In genomic region chr7:22400150-22400814, GRCh38 we compare ENCODE assay signal across 23 cellular contexts. TPM values are rescaled to one million over a fixed set of nuclear protein-coding genes. Genes with fewer than 3 reads are reported as not detected.
A peak's percentile ranks its signal among the peaks of the same experiment; 100 is the strongest.
DNase-seq lines count a peak whose midpoint lies in the region; ATAC-seq, FAIRE-seq and TF ChIP-seq lines count a peak whose summit lies in the region.
"Had no signal": no experiment of that assay in that cellular context is flagged by ENCODE, and none has a peak within 500 bp of the region (broad histone marks: within the 10 kb centered on the region; RNA-seq: fewer than 3 reads in every experiment).

No MANE protein-coding gene starts in this region.

- H3K36me3 ChIP-seq in HepG2 (replicated peaks in 1 of 2; ENCODE audit: control insufficient read depth in 1 of 2, insufficient read depth in 2 of 2, low read length in 2 of 2) (no peaks in the 10 kb centered on the region), right lobe of liver (no peaks in the 10 kb centered on the region), neuronal stem cell (replicated peaks in 1 of 2; ENCODE audit: control insufficient read depth in 2 of 2, insufficient read depth in 2 of 2, low read length in 2 of 2) (no peaks in the 10 kb centered on the region), spleen (no peaks in the 10 kb centered on the region)

- H2BK12ac ChIP-seq in neuronal stem cell (ENCODE audit: low read length): no peak overlapping the region

- no peaks in the 10 kb centered on the region for H3K79me2 ChIP-seq in HepG2 (ENCODE audit: insufficient read depth, low read length)

- no peak overlapping the region for H3K27ac ChIP-seq in HepG2 (ENCODE audit: extremely low read length, insufficient read depth, low read length)
- H3K27ac ChIP-seq in right lobe of liver: no peak overlapping the region
- no peak overlapping the region for H3K27ac ChIP-seq in neuronal stem cell (replicated peaks; ENCODE audit: low read length)
- H3K27ac ChIP-seq in spleen: no peak overlapping the region
- H3K27ac ChIP-seq: 22Rv1; BLaER1 treated with 17β-estradiol and CSF1 and Interleukin-3, amounts not matched to agents 10 nM and 100 nM had no signal

- no peak overlapping the region for H2BK120ac ChIP-seq in neuronal stem cell (ENCODE audit: low read depth, low read length)

- no peaks in the 10 kb centered on the region for H3K27me3 Mint-ChIP-seq in chondrocyte (ENCODE audit: low read depth)
- H3K27me3 Mint-ChIP-seq: CD4-positive, alpha-beta T cell; CD8-positive, alpha-beta memory T cell had no signal

- no peak overlapping the region for H3K9ac ChIP-seq in HepG2 (ENCODE audit: insufficient read depth, low read depth, low read length)
- H3K9ac ChIP-seq in neuronal stem cell (ENCODE audit: low read depth, low read length, poor library complexity): no peak overlapping the region
- H3K9ac ChIP-seq: BLaER1 treated with 17β-estradiol and CSF1 and Interleukin-3, amounts not matched to agents 10 nM and 100 nM had no signal

- no peaks in the 10 kb centered on the region for H3K79me1 ChIP-seq in neuronal stem cell (ENCODE audit: low read depth, low read length)

- intact Hi-C loops in HepG2 (cut with micrococcal nuclease; ENCODE audit: unreplicated experiment): no loop called here
- intact Hi-C loops in right lobe of liver (cut with DNase I): no loop called here
- intact Hi-C loops in spleen (cut with DNase I; ENCODE audit: low total_unique reads): no loop called here

- CTCF ChIA-PET in HepG2 (lab: Yijun Ruan, JAX; ENCODE audit: low intra/inter-chr PET ratio, low total read pairs): no interaction called here

- 42% methylated on average over 10 of the region's 10 CpGs for WGBS in HepG2 (ENCODE audit: low lambda C conversion rate)
- WGBS in right lobe of liver (ENCODE audit: insufficient coverage, low coverage, low lambda C conversion rate, missing lambda C conversion rate): 65% methylated on average over 9 of the region's 10 CpGs
- WGBS in neuronal stem cell (ENCODE audit: extremely low coverage in 2 of 2, insufficient read length in 2 of 2, insufficient replicate concordance in 1 of 2), 2 donors: no CpG with 5 or more reads among the region's 10 CpGs
- 80 to 92% (median 91%) methylated on average over 10 of the region's 10 CpGs for WGBS in spleen, 5 donors

- no peaks in the 10 kb centered on the region for H4K20me1 ChIP-seq in HepG2 (ENCODE audit: insufficient read depth, low read length)
- H4K20me1 ChIP-seq: BLaER1 treated with 17β-estradiol and CSF1 and Interleukin-3, amounts not matched to agents 10 nM and 100 nM had no signal

- no peak overlapping the region for H3K18ac ChIP-seq in neuronal stem cell (ENCODE audit: low read length)

- H3K4me1 ChIP-seq in HepG2 (ENCODE audit: insufficient read depth, low read length) (peaks cover 12% of the 10 kb centered on the region), right lobe of liver (no peaks in the 10 kb centered on the region), neuronal stem cell (ENCODE audit: control insufficient read depth in 2 of 2, insufficient read depth in 1 of 2, low read depth in 1 of 2, low read length in 2 of 2) (no peaks in the 10 kb centered on the region), spleen (peaks cover 0 to 15% (median 0%) of the 10 kb centered on the region in 6 donors)

- no peak overlapping the region for H3K4ac ChIP-seq in neuronal stem cell (ENCODE audit: low read length)

- TF ChIP-seq POLR2A in HepG2 (IDR thresholded peaks at IDR 0.05; ENCODE audit: insufficient read depth in 1 of 2, low read depth in 2 of 2, low read length in 2 of 2) (no peak), right lobe of liver (IDR thresholded peaks at IDR 0.05) (no peak), GM12892 (IDR thresholded peaks at IDR 0.05; ENCODE audit: low read depth, low read length) (no peak), spleen (IDR thresholded peaks at IDR 0.05) (no peak)

- TF ChIP-seq CTCF in HepG2 (CRISPR knock-in tag; IDR thresholded peaks at IDR 0.05): no peak
- no peak for TF ChIP-seq CTCF in right lobe of liver (IDR thresholded peaks at IDR 0.05)
- no peak for TF ChIP-seq CTCF in chondrocyte (IDR thresholded peaks at IDR 0.05)
- no peak for TF ChIP-seq CTCF in spleen (IDR thresholded peaks at IDR 0.05 in 8 of 11, conservative IDR thresholded peaks at IDR 0.05 in 3 of 11)

- no peaks in the 10 kb centered on the region for H3K9me3 Mint-ChIP-seq in chondrocyte (ENCODE audit: low read depth)
- H3K9me3 Mint-ChIP-seq: CD4-positive, alpha-beta T cell; CD8-positive, alpha-beta memory T cell; GM23338; H9 had no signal

- POLR2A ChIA-PET in HepG2 (lab: Yijun Ruan, JAX): no interaction called here

- no peaks in the 10 kb centered on the region for H3K36me3 Mint-ChIP-seq in chondrocyte (ENCODE audit: low read depth)
- H3K36me3 Mint-ChIP-seq: CD14-positive monocyte had no signal

- no peak overlapping the region for H2BK15ac ChIP-seq in neuronal stem cell (ENCODE audit: low read length)

- ATAC-seq in HepG2 (no peak), right lobe of liver (no peak)
- ATAC-seq: GM23338, HCT116 had no signal

- FAIRE-seq in HepG2 (lab: Jason Lieb, UNC): no peak
- FAIRE-seq in GM12892 (lab: Jason Lieb, UNC): peak; percentile 5
- FAIRE-seq: A204.1, D721Med, G401.6, GM18507 had no signal

- H3K4me3 Mint-ChIP-seq in chondrocyte (ENCODE audit: unreplicated experiment): no peak overlapping the region
- H3K4me3 Mint-ChIP-seq: B cell; CD14-positive monocyte; CD4-positive, alpha-beta T cell; CD8-positive, alpha-beta memory T cell; GM23338; H9 had no signal

- H3K4me2 ChIP-seq in HepG2 (ENCODE audit: low read depth, low read length): no peak overlapping the region
- H3K4me2 ChIP-seq in neuronal stem cell (ENCODE audit: insufficient read depth, low read length, poor library complexity, severe bottlenecking): no peak overlapping the region
- H3K4me2 ChIP-seq: GM23338 had no signal

- no peak overlapping the region for H4K91ac ChIP-seq in neuronal stem cell (ENCODE audit: low read depth, low read length, poor library complexity)

- H3K14ac ChIP-seq in neuronal stem cell (ENCODE audit: low read length): no peak overlapping the region

- H4K8ac ChIP-seq in neuronal stem cell (ENCODE audit: low read depth, low read length): no peak overlapping the region

- peak overlapping the region; percentile 56 for H3K23ac ChIP-seq in neuronal stem cell (ENCODE audit: low read depth, low read length, poor library complexity)

- H2AFZ ChIP-seq in HepG2 (ENCODE audit: low read length) (no peak overlapping the region), neuronal stem cell (ENCODE audit: low read length) (no peak overlapping the region)
- H2AFZ ChIP-seq: GM23338 had no signal

- no peak overlapping the region for H2BK5ac ChIP-seq in neuronal stem cell (ENCODE audit: low read length)

- in situ Hi-C loops in HepG2 (cut with HindIII; ENCODE audit: extremely low pct_ligation_motif_present, low pct_unique_long_range_greater_than_20kb): no loop called here

- H3K27me3 ChIP-seq in HepG2 (ENCODE audit: control insufficient read depth in 1 of 2, insufficient read depth in 2 of 2, low read length in 2 of 2) (peaks cover 0 to 1% of the 10 kb centered on the region in 2 experiments; a peak in 2 of 5 replicates), right lobe of liver (no peaks in the 10 kb centered on the region), neuronal stem cell (ENCODE audit: control insufficient read depth in 3 of 3, insufficient read depth in 3 of 3, low read depth in 1 of 3, low read length in 3 of 3) (no peaks in the 10 kb centered on the region), spleen (replicated peaks in 1 of 7) (no peaks in the 10 kb centered on the region)
- H3K27me3 ChIP-seq: BLaER1 treated with 17β-estradiol and CSF1 and Interleukin-3, amounts not matched to agents 10 nM and 100 nM had no signal

- no peaks in the 10 kb centered on the region for H3K9me3 ChIP-seq in HepG2 (ENCODE audit: low read length)
- no peaks in the 10 kb centered on the region for H3K9me3 ChIP-seq in right lobe of liver
- no peaks in the 10 kb centered on the region for H3K9me3 ChIP-seq in neuronal stem cell (replicated peaks in 1 of 2; ENCODE audit: control insufficient read depth in 2 of 2, insufficient read depth in 1 of 2, low read depth in 1 of 2, low read length in 2 of 2)
- no peaks in the 10 kb centered on the region for H3K9me3 ChIP-seq in spleen

- BruUV-seq in HepG2 (replicated peaks; lab: Mats Ljungman, UMichigan): no TSS peak

- no peak for DNase-seq in HepG2 (ENCODE audit: low spot score)
- DNase-seq in right lobe of liver: no peak
- DNase-seq in GM12892 (ENCODE audit: insufficient read length): no peak
- DNase-seq in chondrocyte (ENCODE audit: low spot score): no peak
- no peak for DNase-seq in neuronal stem cell (ENCODE audit: low spot score)
- DNase-seq in stimulated activated CD4-positive, alpha-beta T cell treated with anti-CD3 and anti-CD28 coated beads, Interleukin-1b, Interleukin-23, amount 100 ng/mL, for 48 hours: no peak
- no peak for DNase-seq in spleen
- no peak for DNase-seq in NCI-H510A treated with DMSO at 0.1 percent for 48 hours (lab: John Stamatoyannopoulos, UW)
- DNase-seq: CD4-positive, alpha-beta T cell; CD8-positive, alpha-beta memory T cell; DMS 273 treated with DMSO at 0.1 percent for 48 hours; DMS79; H9 had no signal

- H3K27ac Mint-ChIP-seq in chondrocyte (ENCODE audit: unreplicated experiment): peak overlapping the region; percentile 67
- H3K27ac Mint-ChIP-seq: B cell; CD14-positive monocyte; CD4-positive, alpha-beta T cell; GM23338; H9 had no signal

- TF ChIP-seq EP300 in HepG2 (IDR thresholded peaks at IDR 0.05; ENCODE audit: low read depth in 2 of 2, low read length in 2 of 2) (no peak), HepG2 (CRISPR knock-in tag; IDR thresholded peaks at IDR 0.05; ENCODE audit: borderline replicate concordance) (no peak)

- peaks cover 45% of the 10 kb centered on the region for H3K4me1 Mint-ChIP-seq in chondrocyte (ENCODE audit: low read depth)

- H3K4me3 ChIP-seq in HepG2 (replicated peaks in 1 of 3; ENCODE audit: insufficient read depth in 1 of 3, low read depth in 2 of 3, low read length in 3 of 3) (no peak overlapping the region), right lobe of liver (no peak overlapping the region), neuronal stem cell (ENCODE audit: low read length in 2 of 2) (no peak overlapping the region), spleen (no peak overlapping the region)
- H3K4me3 ChIP-seq: BLaER1 treated with 17β-estradiol and CSF1 and Interleukin-3, amounts not matched to agents 10 nM and 100 nM; GM23338 had no signal

- no peak overlapping the region for H2AK5ac ChIP-seq in neuronal stem cell (ENCODE audit: low read depth, low read length)

- TF ChIP-seq RAD21 in HepG2 (CRISPR knock-in tag; IDR thresholded peaks at IDR 0.05): no peak

RNA-seq across cellular contexts. Expression of gene RAPGEF5, which starts 43.3 kb away (rescaled TPM):
- total RNA-seq in HepG2 (2016; rRNA removed; fragmentation: Illumina TruSeq; extraction: Trizol) (14.2 and 23.4 TPM in 2 replicates), right lobe of liver (10 to 100 TPM; 15.5 to 56.4 (median 27.1) TPM), chondrocyte (0.53 to 2.2 TPM (median 1.9 TPM) in 3 replicates), spleen (100 to 1,000 TPM; 160 to 335 (median 235) TPM)
- total RNA-seq in HepG2 (2016; cell fraction: cytosol; rRNA removed; fragmentation: Illumina TruSeq; extraction: Trizol; ENCODE audit: low read depth): 38.2 and 53.3 TPM in 2 replicates
- total RNA-seq in HepG2 (2016; cell fraction: insoluble cytoplasmic fraction; rRNA removed; fragmentation: Illumina TruSeq; extraction: Trizol): 13.2 and 22.4 TPM in 2 replicates
- 12.4 and 13.4 TPM in 2 replicates for total RNA-seq in HepG2 (2016; cell fraction: membrane; rRNA removed; fragmentation: Illumina TruSeq; extraction: Trizol)
- total RNA-seq in HepG2 (2016; cell fraction: nucleus; rRNA removed; fragmentation: Illumina TruSeq; extraction: Trizol): 71.0 and 73.9 TPM in 2 replicates
- polyA plus RNA-seq in HepG2 (2011; rRNA removed) (17.1 and 22.1 TPM in 2 replicates), spleen (10 to 100 TPM; 10.2 to 28.6 (median 11.1) TPM)
- polyA plus RNA-seq in HepG2 (2011; cell fraction: cytosol; rRNA removed): 5.9 and 10.7 TPM in 2 replicates
- polyA plus RNA-seq in HepG2 (2011; cell fraction: nucleus; rRNA removed): 46.0 and 51.6 TPM in 2 replicates
- polyA plus RNA-seq in HepG2 (2012): 17.5 and 19.8 TPM in 2 replicates
- 0.33 and 0.40 TPM in 2 replicates for polyA plus RNA-seq in HepG2 (2016; cell fraction: cytosol; fragmentation: Illumina TruSeq; extraction: Trizol; ENCODE audit: low read depth)
- 6.6 and 6.7 TPM in 2 replicates for polyA plus RNA-seq in HepG2 (2016; cell fraction: insoluble cytoplasmic fraction; fragmentation: Illumina TruSeq; extraction: Trizol; ENCODE audit: low read depth)
- polyA plus RNA-seq in HepG2 (2016; cell fraction: membrane; fragmentation: Illumina TruSeq; extraction: Trizol; ENCODE audit: low read depth): 1.1 and 1.5 TPM in 2 replicates
- 16.3 and 19.9 TPM in 2 replicates for polyA plus RNA-seq in HepG2 (2016; cell fraction: nucleus; fragmentation: Illumina TruSeq; extraction: Trizol; ENCODE audit: insufficient read depth, low read depth)
- 0.12 and 96.5 TPM in 2 replicates for polyA minus RNA-seq in HepG2 (2011; rRNA and poly(A)+ RNA removed; ENCODE audit: low replicate concordance)
- 28.1 and 39.1 TPM in 2 replicates for polyA minus RNA-seq in HepG2 (2011; cell fraction: cytosol; rRNA and poly(A)+ RNA removed)
- polyA minus RNA-seq in HepG2 (2011; cell fraction: nucleus; rRNA and poly(A)+ RNA removed): 471 and 523 TPM in 2 replicates
- polyA plus RNA-seq in GM12892 (2012; ENCODE audit: missing spikeins): 2.7 TPM
- polyA plus RNA-seq in neuronal stem cell (2013, experiment 1 of 2): 2.9 TPM
- polyA plus RNA-seq in neuronal stem cell (2013, experiment 2 of 2): 2.8 TPM
- polyA plus RNA-seq: CD14-positive monocyte had no signal
